In the genomic region with DNA sequence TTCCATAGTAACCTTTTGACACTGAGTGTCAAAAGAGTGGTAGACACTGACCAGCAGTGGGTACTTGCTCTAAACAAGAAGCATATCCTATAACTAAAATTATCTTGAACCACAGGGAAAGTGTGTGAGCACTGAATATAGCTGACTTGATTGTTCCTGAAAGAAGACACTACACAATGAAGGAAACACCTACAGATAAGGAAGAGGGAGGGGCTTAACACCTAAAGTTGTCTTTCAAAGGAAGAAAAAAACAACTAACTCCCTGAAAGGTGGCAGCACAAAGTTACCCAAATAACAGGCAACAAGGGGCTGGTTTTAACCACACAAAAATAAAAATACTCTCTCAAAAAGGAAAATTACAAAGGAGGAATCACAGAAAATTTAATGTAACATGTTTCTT, we compare ENCODE assay signal across 30 cellular contexts. TPM values are rescaled to one million over a fixed set of nuclear protein-coding genes. Genes with fewer than 3 reads are reported as not detected.
"Had no signal": no experiment of that assay in that cellular context is flagged by ENCODE, and none has a peak within 500 bp of the region (broad histone marks: within the 10 kb centered on the region; RNA-seq: fewer than 3 reads in every experiment).

No MANE protein-coding gene starts in this region.

- H3K4me1 ChIP-seq: ascending aorta had no signal

- DNase-seq: activated B cell treated with CpG ODN at 0.5 μM for 24 hours; activated CD4-positive, alpha-beta T cell treated with anti-CD3 and anti-CD28 coated beads for 36 hours; activated CD4-positive, alpha-beta T cell treated with anti-CD3 and anti-CD28 coated beads, Interleukin-2, amount 50 U/mL, for 4 hours; activated CD8-positive, alpha-beta memory T cell treated with anti-CD3 and anti-CD28 coated beads for 24 hours; activated CD8-positive, alpha-beta memory T cell treated with anti-CD3 and anti-CD28 coated beads, Interleukin-2, amount 50 U/mL, for 4 hours; activated naive CD4-positive, alpha-beta T cell; activated T-cell treated with anti-CD3 and anti-CD28 coated beads, Interleukin-2, amount 50 U/mL, for 4 hours; adrenal gland; cortex of kidney; left ventricle myocardium superior; mammary epithelial cell; midbrain; natural killer cell; posterior cingulate gyrus; right lobe of liver; small intestine; stimulated activated CD4-positive, alpha-beta T cell treated with anti-CD3 and anti-CD28 coated beads, Interleukin-2, amount 100 ng/mL, for 24 hours; stomach; T1000; uterus had no signal

- FAIRE-seq: bronchial epithelial cell, islet of Langerhans, small intestine had no signal

- H3K9me3 Mint-ChIP-seq: activated T-helper 2 cell treated with anti-CD3 and anti-CD28 coated beads, Interferon-gamma antibody, Interleukin-2, Interleukin-4, amounts not matched to agents 10 μg/mL and 5 μg/mL and 100 μg/mL, durations not matched to agents 14 hours and 24 hours and 36 hours had no signal

- H3K4me3 ChIP-seq: adrenal gland, ascending aorta, right lobe of liver, stomach, suprapubic skin, tibial nerve, uterus had no signal

- H3K27ac Mint-ChIP-seq: activated B cell treated with CpG ODN at 0.5 μM for 24 hours; activated CD4-positive, alpha-beta T cell treated with anti-CD3 and anti-CD28 coated beads for 36 hours; activated naive CD8-positive, alpha-beta T cell; activated T-helper 2 cell treated with anti-CD3 and anti-CD28 coated beads, Interferon-gamma antibody, Interleukin-2, Interleukin-4, amounts not matched to agents 10 μg/mL and 5 μg/mL and 100 μg/mL, durations not matched to agents 14 hours and 24 hours and 36 hours; natural killer cell; stimulated activated memory B cell treated with anti-CD40 and anti-IgM and Interleukin-4, amounts not matched to agents 10 μg/mL and 1 μg/mL and 100 μg/mL, for 72 hours had no signal

- H3K36me3 ChIP-seq: adrenal gland, ascending aorta, right lobe of liver, stomach, suprapubic skin, tibial nerve, uterus had no signal

- H3K4me1 Mint-ChIP-seq: activated B cell treated with CpG ODN at 0.5 μM for 24 hours; activated CD4-positive, alpha-beta T cell treated with anti-CD3 and anti-CD28 coated beads for 36 hours; natural killer cell; stimulated activated memory B cell treated with anti-CD40 and anti-IgM and Interleukin-4, amounts not matched to agents 10 μg/mL and 1 μg/mL and 100 μg/mL, for 72 hours had no signal

- ATAC-seq: activated CD4-positive, alpha-beta T cell treated with anti-CD3 and anti-CD28 coated beads for 36 hours; activated T-cell treated with anti-CD3 and anti-CD28 coated beads, Interleukin-2, amount 50 U/mL, for 4 hours; left ventricle myocardium superior; natural killer cell; right lobe of liver; stimulated activated memory B cell treated with anti-CD40 and anti-IgM and Interleukin-4, amounts not matched to agents 10 μg/mL and 1 μg/mL and 100 μg/mL, for 72 hours had no signal

- H3K4me3 Mint-ChIP-seq: activated B cell treated with CpG ODN at 0.5 μM for 24 hours; activated CD4-positive, alpha-beta T cell treated with anti-CD3 and anti-CD28 coated beads for 36 hours; activated naive CD8-positive, alpha-beta T cell; activated T-cell treated with anti-CD3 and anti-CD28 coated beads, Interleukin-2, amount 50 U/mL, for 4 hours; natural killer cell; stimulated activated memory B cell treated with anti-CD40 and anti-IgM and Interleukin-4, amounts not matched to agents 10 μg/mL and 1 μg/mL and 100 μg/mL, for 72 hours; T-helper 1 cell treated with Interleukin-12 subunit alpha and Interleukin-12 subunit beta and Interleukin-4 antibody, amounts not matched to agents 30 μg/mL and 1 μg/mL, for 36 hours had no signal

- H3K27ac ChIP-seq: adrenal gland, ascending aorta, epithelial cell of prostate, right lobe of liver, stomach, suprapubic skin, tibial nerve, uterus had no signal

- H3K9me3 ChIP-seq: adrenal gland, ascending aorta, right lobe of liver, suprapubic skin, tibial nerve, uterus had no signal

- H3K36me3 Mint-ChIP-seq: stimulated activated memory B cell treated with anti-CD40 and anti-IgM and Interleukin-4, amounts not matched to agents 10 μg/mL and 1 μg/mL and 100 μg/mL, for 72 hours had no signal

RNA-seq across cellular contexts. Expression of gene ELAVL2, which starts 6.6 kb away (rescaled TPM):
- total RNA-seq: activated B cell treated with CpG ODN at 0.5 μM for 24 hours; activated CD4-positive, alpha-beta T cell treated with anti-CD3 and anti-CD28 coated beads for 36 hours; activated T-cell treated with anti-CD3 and anti-CD28 coated beads, Interleukin-2, amount 50 U/mL, for 4 hours; activated T-helper 2 cell treated with anti-CD3 and anti-CD28 coated beads, Interferon-gamma antibody, Interleukin-2, Interleukin-4, amounts not matched to agents 10 μg/mL and 5 μg/mL and 100 μg/mL, durations not matched to agents 14 hours and 24 hours and 36 hours; ascending aorta; left ventricle myocardium superior; natural killer cell; right lobe of liver had no signal
